8 cellular contexts compared by ENCODE assay signal in the genomic region with DNA sequence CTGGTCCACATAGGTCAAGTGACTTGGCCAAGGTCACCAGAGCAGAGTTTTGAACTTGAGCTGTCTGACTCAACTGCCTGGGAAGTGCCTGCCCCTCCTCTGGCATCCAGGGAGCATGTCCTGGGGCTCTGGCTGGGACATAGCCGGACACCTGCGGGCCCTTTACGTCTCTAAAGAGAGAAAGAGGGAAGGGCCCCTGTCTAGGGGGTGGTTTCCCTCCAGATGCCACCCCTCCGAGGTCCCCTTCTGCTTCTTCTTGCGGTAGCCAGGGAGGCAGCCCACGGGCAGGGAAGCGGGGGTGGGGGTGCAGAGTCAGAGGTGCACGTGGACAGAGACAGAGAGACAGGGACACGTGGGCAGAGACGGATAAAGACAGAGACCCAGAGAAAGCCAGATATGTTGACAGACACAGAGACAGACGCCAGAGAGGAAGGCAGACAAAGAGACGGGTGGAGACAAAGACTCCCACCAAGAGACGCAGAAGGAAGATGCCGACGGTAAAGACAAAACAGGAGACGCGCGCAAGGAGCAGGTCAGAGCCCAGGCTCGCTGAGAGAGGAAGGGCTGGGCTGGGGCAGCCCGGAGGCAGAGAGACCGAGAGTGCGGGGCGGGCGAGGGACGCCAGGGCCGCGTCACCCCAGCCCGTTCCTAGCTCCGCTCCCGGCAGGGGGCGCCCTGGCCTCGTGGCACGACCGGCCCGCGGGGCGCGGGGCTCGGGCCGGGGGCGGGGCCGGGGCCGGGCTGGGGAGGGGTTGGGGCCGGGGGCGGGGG. TPM values are rescaled to one million over a fixed set of nuclear protein-coding genes. Genes with fewer than 3 reads are reported as not detected.
DNase-seq lines count a peak whose midpoint lies in the region; ATAC-seq, FAIRE-seq and TF ChIP-seq lines count a peak whose summit lies in the region.

No MANE protein-coding gene starts in this region.

- RAD21 ChIA-PET in GM12878 (lab: Charles Lee; ENCODE audit: unreplicated experiment) = interaction anchor here (1.0 to 9.8 kb wide), 6 partner anchors 17 to 254 kb away, joined by 3 to 109 read pairs (median 3); no protein-coding TSS in a partner anchor

- BruUV-seq in GM12878 (replicated peaks; lab: Mats Ljungman, UMichigan) = no TSS peak

- TF ChIP-seq RAD21 in GM12878 (IDR thresholded peaks at IDR 0.05; ENCODE audit: insufficient read depth, low read depth, low read length) = peak; percentile 61

- H3K4me2 ChIP-seq in GM12878 (ENCODE audit: control insufficient read depth, insufficient read depth) = 0 out of 2 replicates have a peak overlapping the region, but pooled peaks have one; percentile 15

- H3K4me1 Mint-ChIP-seq in CD4-positive, CD25-positive, alpha-beta regulatory T cell = peaks cover 0 to 7% (median 5%) of the 10 kb centered on the region in 4 donors

- H3K9me3 ChIP-seq in CD4-positive, CD25-positive, alpha-beta regulatory T cell (ENCODE audit: control insufficient read depth in 2 of 2, low read length in 2 of 2) = no peaks in the 10 kb centered on the region
- H3K9me3 ChIP-seq in HUES48 (ENCODE audit: control insufficient read depth, insufficient read depth, low read length) = no peaks in the 10 kb centered on the region
- H3K9me3 ChIP-seq in GM12878 (replicated peaks; ENCODE audit: control insufficient read depth, insufficient read depth, low read length) = no peaks in the 10 kb centered on the region

- H3K27ac ChIP-seq in CD4-positive, CD25-positive, alpha-beta regulatory T cell (ENCODE audit: insufficient read depth, low read length, poor library complexity, severe bottlenecking) = no peak overlapping the region
- no peak overlapping the region for H3K27ac ChIP-seq in HUES48 (ENCODE audit: low read depth, low read length)
- H3K27ac ChIP-seq in GM12878 (ENCODE audit: control insufficient read depth, insufficient read depth) = no peak overlapping the region

- in situ Hi-C loops in GM12878 (cut with MboI) = no loop called here

- POLR2A ChIA-PET in GM12878 (lab: Charles Lee) = no interaction called here

- SMC1A ChIA-PET in GM12878 (lab: Charles Lee; ENCODE audit: uncharacterized antibody, unreplicated experiment) = interaction anchor here (1.6 to 18.6 kb wide), 2 partner anchors 14 to 21 kb away, joined by 3 to 326 read pairs; no protein-coding TSS in a partner anchor

- peak overlapping the region; percentile 30 for H3K9ac ChIP-seq in HUES48 (ENCODE audit: low read depth, low read length)
- no peak overlapping the region for H3K9ac ChIP-seq in GM12878 (ENCODE audit: control insufficient read depth, insufficient read depth, low read length)

- H4K20me1 ChIP-seq in GM12878 (ENCODE audit: control insufficient read depth, insufficient read depth) = no peaks in the 10 kb centered on the region

- peaks cover 0 to 4% (median 0%) of the 10 kb centered on the region in 7 donors for H3K9me3 Mint-ChIP-seq in CD4-positive, CD25-positive, alpha-beta regulatory T cell

- H3K4me1 ChIP-seq in CD4-positive, CD25-positive, alpha-beta regulatory T cell (ENCODE audit: control insufficient read depth, insufficient read depth, low read length, poor library complexity, severe bottlenecking) = peaks cover 6% of the 10 kb centered on the region
- H3K4me1 ChIP-seq in HUES48 (ENCODE audit: control insufficient read depth, insufficient read depth, low read length) (peaks cover 23% of the 10 kb centered on the region), GM12878 (ENCODE audit: control insufficient read depth, insufficient read depth, low read length) (peaks cover 3% of the 10 kb centered on the region)

- peak overlapping the region in 3 of 4 donors; percentile 72 to 83 (median 80) for H3K4me3 Mint-ChIP-seq in CD4-positive, CD25-positive, alpha-beta regulatory T cell

- no peaks in the 10 kb centered on the region for H3K36me3 Mint-ChIP-seq in CD4-positive, CD25-positive, alpha-beta regulatory T cell

- CTCF ChIA-PET in GM12878 (lab: Yijun Ruan, JAX) = interaction anchor here (1.4 to 14.7 kb wide), 3 partner anchors 9 to 34 kb away, joined by 3 to 327 read pairs (median 5); no protein-coding TSS in a partner anchor

- H3K4me3 ChIP-seq in CD4-positive, CD25-positive, alpha-beta regulatory T cell (ENCODE audit: low read depth, low read length) = no peak overlapping the region
- H3K4me3 ChIP-seq in HUES48 (ENCODE audit: low read depth, low read length) = peak overlapping the region; percentile 89
- H3K4me3 ChIP-seq in GM12878 = no peak overlapping the region

- H3K27me3 Mint-ChIP-seq in CD4-positive, CD25-positive, alpha-beta regulatory T cell = peaks cover 61% of the 10 kb centered on the region

- H3K27me3 ChIP-seq in CD4-positive, CD25-positive, alpha-beta regulatory T cell (ENCODE audit: control insufficient read depth, insufficient read depth, low read length) = peaks cover 16% of the 10 kb centered on the region
- H3K27me3 ChIP-seq in HUES48 (ENCODE audit: control insufficient read depth, insufficient read depth, low read length) (peaks cover 13% of the 10 kb centered on the region), GM12878 (replicated peaks in 1 of 2; ENCODE audit: control insufficient read depth in 2 of 2, insufficient read depth in 2 of 2, low read length in 1 of 2) (peaks cover 2 to 16% of the 10 kb centered on the region in 2 experiments)

- H3K27ac Mint-ChIP-seq in CD4-positive, CD25-positive, alpha-beta regulatory T cell = peak overlapping the region in 1 of 3 donors; percentile 78

- no peak for FAIRE-seq in GM12878 (lab: Jason Lieb, UNC)

- H3K79me2 ChIP-seq in GM12878 (ENCODE audit: control insufficient read depth, insufficient read depth, low read length) = no peaks in the 10 kb centered on the region

- intact Hi-C loops in GM12878 (cut with micrococcal nuclease; ENCODE audit: unreplicated experiment) = loop anchor here (1.0 kb wide), 1 partner anchor 26 kb away; no protein-coding TSS in a partner anchor

- DNase-seq in CD4-positive, CD25-positive, alpha-beta regulatory T cell = peak; percentile 33 to 48 (median 46)
- DNase-seq in T-helper 2 cell (peak; percentile 9 to 56 (median 34)), GM12878 (ENCODE audit: low read depth, low spot score) (no peak), iPS-NIHi11 (ENCODE audit: low spot score) (peak; percentile 95), NCI-H187 treated with DMSO at 0.1 percent for 48 hours (lab: John Stamatoyannopoulos, UW) (no peak)
- DNase-seq in stimulated activated CD4-positive, alpha-beta T cell treated with anti-CD3 and anti-CD28 coated beads, Interleukin-15, amount 100 ng/mL, for 1 hour (ENCODE audit: low read depth in 1 of 2, low spot score in 1 of 2) = peak; percentile 21 to 61

- ATAC-seq in CD4-positive, CD25-positive, alpha-beta regulatory T cell (ENCODE audit: low read depth in 2 of 2) = peak; percentile 56 to 65
- ATAC-seq in GM12878 (peak; percentile 96), GM19035 (IDR thresholded peaks at IDR 0.05; ENCODE audit: unreplicated experiment) (no peak)

- no peaks in the 10 kb centered on the region for H3K36me3 ChIP-seq in CD4-positive, CD25-positive, alpha-beta regulatory T cell (ENCODE audit: control insufficient read depth, insufficient read depth, low read length)
- peaks cover 11% of the 10 kb centered on the region; the same call in 1 of the 2 replicates for H3K36me3 ChIP-seq in HUES48 (ENCODE audit: control insufficient read depth, insufficient read depth, low read length)
- H3K36me3 ChIP-seq in GM12878 (ENCODE audit: control insufficient read depth in 2 of 2, insufficient read depth in 2 of 2, low read length in 1 of 2) = no peaks in the 10 kb centered on the region

- TF ChIP-seq POLR2A in GM12878 (IDR thresholded peaks at IDR 0.05; ENCODE audit: low read depth, low read length) = no peak

- peak; percentile 36 to 67 (median 65); a peak in 5 of 6 replicates for TF ChIP-seq CTCF in GM12878 (IDR thresholded peaks at IDR 0.05 in 2 of 3, conservative IDR thresholded peaks at IDR 0.05 in 1 of 3; ENCODE audit: control insufficient read depth in 2 of 3, extremely low read depth in 1 of 3, insufficient read depth in 1 of 3, low read depth in 3 of 3, low read length in 3 of 3)

- H2AFZ ChIP-seq in GM12878 (ENCODE audit: control insufficient read depth, low read depth, low read length) = no peak overlapping the region

- 5% methylated on average over 33 of the region's 45 CpGs for WGBS in GM12878 (ENCODE audit: insufficient coverage, insufficient replicate concordance, low lambda C conversion rate, missing lambda C conversion rate)

- TF ChIP-seq EP300 in GM12878 (IDR thresholded peaks at IDR 0.05; ENCODE audit: borderline replicate concordance in 1 of 2, control insufficient read depth in 1 of 2, low read depth in 2 of 2, low read length in 2 of 2) = no peak

TF ChIP-seq in GM12878, 131 proteins besides CTCF, POLR2A, EP300 and RAD21 (continues in another document):
- TF ChIP-seq NBN (IDR thresholded peaks at IDR 0.05) (no peak), IRF4 (IDR thresholded peaks at IDR 0.05; ENCODE audit: low read depth, low read length) (no peak)

RNA-seq across cellular contexts. Expression of a gene that starts 0.5 kb away (rescaled TPM):
- not detected for total RNA-seq in CD4-positive, CD25-positive, alpha-beta regulatory T cell
- polyA plus RNA-seq in CD4-positive, CD25-positive, alpha-beta regulatory T cell = not detected
- not detected in 2 replicates for total RNA-seq in GM12878 (2013; cell fraction: nucleolus; rRNA removed)
- total RNA-seq in GM12878 (2014; rRNA removed) = 0.05 and 0.40 TPM in 2 replicates
- not detected in 2 replicates for total RNA-seq in GM12878 (2014; rRNA removed; fragmentation: Illumina TruSeq; extraction: Trizol)
- total RNA-seq in GM12878 (2021) = 0.24 and 0.49 TPM in 2 replicates
- polyA plus RNA-seq in GM12878 (2011; ENCODE audit: low read depth) = not detected
- polyA plus RNA-seq in GM12878 (2011; rRNA removed) = 0.30 and 0.43 TPM in 2 replicates
- polyA plus RNA-seq in GM12878 (2011; cell fraction: cytosol; rRNA removed) = 0.48 and 0.49 TPM in 2 replicates
- polyA plus RNA-seq in GM12878 (2011; cell fraction: nucleus; rRNA removed) = 0.45 and 1.1 TPM in 2 replicates
- 0.08 TPM in 1 of 2 replicates, not detected in the other for polyA plus RNA-seq in GM12878 (2012)
- 0.19 TPM in 1 of 2 replicates, not detected in the other for polyA plus RNA-seq in GM12878 (2014; fragmentation: Illumina TruSeq; extraction: Trizol)
- under 1 TPM in 1 of 2 experiments, not detected in 1; 0.07 TPM for polyA plus RNA-seq in GM12878 (2014; fragmentation: Nextera tagmentation; extraction: Ambion mirVana)
- 0.10 and 0.22 TPM in 2 replicates for polyA plus RNA-seq in GM12878 (2014; rRNA removed)
- polyA plus RNA-seq in GM12878 (2016; fragmentation: Nextera tagmentation; extraction: Ambion mirVana) = under 1 TPM; 0.20 to 0.59 TPM
- 0.46 and 1.1 TPM in 2 replicates for polyA minus RNA-seq in GM12878 (2011; rRNA and poly(A)+ RNA removed)
- polyA minus RNA-seq in GM12878 (2011; cell fraction: cytosol; rRNA and poly(A)+ RNA removed) = not detected in 2 replicates
- polyA minus RNA-seq in GM12878 (2011; cell fraction: nucleus; rRNA and poly(A)+ RNA removed) = not detected in 2 replicates

Comparison
In these comparisons a context has a peak if more than half of its experiments do, and no peak if none do; other contexts are left out.
1. DNase-seq: peak in CD4-positive, CD25-positive, alpha-beta regulatory T cell (3 of 3), T-helper 2 cell (5 of 5), iPS-NIHi11 (single experiment) and stimulated activated CD4-positive, alpha-beta T cell treated with anti-CD3 and anti-CD28 coated beads, Interleukin-15, amount 100 ng/mL, for 1 hour (2 of 2); none in GM12878 (single experiment) and NCI-H187 treated with DMSO at 0.1 percent for 48 hours (single experiment).